In genomic region chr13:95553271-95553588, GRCh38 we compare ENCODE assay signal across 1 cellular context.
TF ChIP-seq lines count a peak whose summit lies in the region.

No MANE protein-coding gene starts in this region.

TF ChIP-seq in H1, 55 proteins besides CTCF, POLR2A, EP300 and RAD21:
- TF ChIP-seq RBBP5 (IDR thresholded peaks at IDR 0.05; ENCODE audit: borderline replicate concordance, low read depth, low read length) (0 out of 2 replicates have a peak, but pooled peaks have one; percentile 29), CREB1 (IDR thresholded peaks at IDR 0.05) (no peak), TBP (IDR thresholded peaks at IDR 0.05; ENCODE audit: low read depth, low read length) (no peak), JUND (IDR thresholded peaks at IDR 0.05; ENCODE audit: low read length) (no peak), SP2 (IDR thresholded peaks at IDR 0.05; ENCODE audit: low read length) (no peak), JUN (IDR thresholded peaks at IDR 0.05; ENCODE audit: low read depth, low read length) (no peak), CBX5 (IDR thresholded peaks at IDR 0.05; ENCODE audit: low read depth, low read length) (no peak), POLR2AphosphoS5 (IDR thresholded peaks at IDR 0.05; ENCODE audit: low read depth, low read length) (no peak), NANOG (IDR thresholded peaks at IDR 0.05; ENCODE audit: insufficient read depth, low read depth, low read length, poor library complexity, severe bottlenecking) (no peak), ASH2L (IDR thresholded peaks at IDR 0.05; ENCODE audit: low read length) (peak; percentile 72), SIRT6 (IDR thresholded peaks at IDR 0.05; ENCODE audit: low read length) (no peak)
- TF ChIP-seq, protein P1, sequence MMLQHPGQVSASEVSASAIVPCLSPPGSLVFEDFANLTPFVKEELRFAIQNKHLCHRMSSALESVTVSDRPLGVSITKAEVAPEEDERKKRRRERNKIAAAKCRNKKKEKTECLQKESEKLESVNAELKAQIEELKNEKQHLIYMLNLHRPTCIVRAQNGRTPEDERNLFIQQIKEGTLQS (IDR thresholded peaks at IDR 0.05; ENCODE audit: insufficient read depth, low read depth, low read length): no peak
